Comparison of ENCODE assay signal across 13 cellular contexts in genomic region chr12:15928345-15928744, GRCh38. TPM values are rescaled to one million over a fixed set of nuclear protein-coding genes. Genes with fewer than 3 reads are reported as not detected.
A peak's percentile ranks its signal among the peaks of the same experiment; 100 is the strongest.
DNase-seq lines count a peak whose midpoint lies in the region; ATAC-seq and TF ChIP-seq lines count a peak whose summit lies in the region.
"Had no signal": no experiment of that assay in that cellular context is flagged by ENCODE, and none has a peak within 500 bp of the region (broad histone marks: within the 10 kb centered on the region; RNA-seq: fewer than 3 reads in every experiment).

No MANE protein-coding gene starts in this region.

- H3K27me3 Mint-ChIP-seq in WTC11 (ENCODE audit: low read depth) = no peaks in the 10 kb centered on the region

- H3K4me1 ChIP-seq in esophagus muscularis mucosa (peaks cover 11 to 61% (median 39%) of the 10 kb centered on the region in 4 donors), parathyroid adenoma (peaks cover 7% of the 10 kb centered on the region)

- 0 out of 2 replicates have a peak, but pooled peaks cover 2% of the 10 kb centered on the region for H3K36me3 Mint-ChIP-seq in WTC11

- no peaks in the 10 kb centered on the region for H3K9me3 ChIP-seq in esophagus muscularis mucosa
- no peaks in the 10 kb centered on the region for H3K9me3 ChIP-seq in parathyroid adenoma (ENCODE audit: control insufficient read depth, low read length)
- H3K9me3 ChIP-seq: sigmoid colon had no signal

- H3K27ac ChIP-seq in esophagus muscularis mucosa (replicated peaks in 1 of 4) (peak overlapping the region; percentile 51 to 67 (median 56)), parathyroid adenoma (no peak overlapping the region)

- H3K4me3 ChIP-seq in esophagus muscularis mucosa (peak overlapping the region in 1 of 4 donors; percentile 15), parathyroid adenoma (ENCODE audit: low read depth, low read length) (no peak overlapping the region)
- H3K4me3 ChIP-seq: lung, sigmoid colon had no signal

- POLR2A ChIA-PET in WTC11 (lab: Charles Lee) = interaction anchor here (1.0 kb wide), 1 partner anchor 18 kb away, joined by 3 read pairs; no protein-coding TSS in a partner anchor

- no peak for TF ChIP-seq POLR2A in esophagus muscularis mucosa (IDR thresholded peaks at IDR 0.05; ENCODE audit: low read depth)

- no peaks in the 10 kb centered on the region for H3K27me3 ChIP-seq in esophagus muscularis mucosa
- no peaks in the 10 kb centered on the region for H3K27me3 ChIP-seq in parathyroid adenoma (ENCODE audit: control insufficient read depth, insufficient read depth, low read length)
- H3K27me3 ChIP-seq: sigmoid colon had no signal

- no peak overlapping the region for H3K27ac Mint-ChIP-seq in WTC11
- H3K27ac Mint-ChIP-seq: activated naive CD4-positive, alpha-beta T cell treated with anti-CD3 and anti-CD28 coated beads for 36 hours had no signal

- peak overlapping the region; percentile 23 for H2AFZ ChIP-seq in parathyroid adenoma

- no peaks in the 10 kb centered on the region for H3K79me2 ChIP-seq in parathyroid adenoma

- CTCF ChIA-PET in WTC11 (lab: Charles Lee) = no interaction called here

- no peak for ATAC-seq in WTC11

- 57% methylated on average over 2 of the region's 2 CpGs for WGBS in esophagus muscularis mucosa

- peak; percentile 17 for DNase-seq in GM10266 (ENCODE audit: extremely low spot score)
- DNase-seq in RPMI7951 (ENCODE audit: low read depth) = peak; percentile 66
- no peak for DNase-seq in esophagus muscularis mucosa (ENCODE audit: extremely low spot score)
- no peak for DNase-seq in activated gamma-delta T cell (lab: John Stamatoyannopoulos, UW)
- DNase-seq in WTC11 (ENCODE audit: low spot score) = no peak
- no peak for DNase-seq in cerebellar nuclear complex (lab: John Stamatoyannopoulos, UW)
- no peak for DNase-seq in midbrain (lab: John Stamatoyannopoulos, UW)
- DNase-seq: activated CD4-positive, alpha-beta T cell treated with anti-CD3 and anti-CD28 coated beads for 1 hour; activated naive CD4-positive, alpha-beta T cell treated with anti-CD3 and anti-CD28 coated beads for 36 hours; erythroblast; sigmoid colon had no signal

- H3K4me2 ChIP-seq in parathyroid adenoma (ENCODE audit: low read length) = no peak overlapping the region

- H3K36me3 ChIP-seq in esophagus muscularis mucosa (no peaks in the 10 kb centered on the region), parathyroid adenoma (ENCODE audit: control insufficient read depth, insufficient read depth, low read length) (no peaks in the 10 kb centered on the region)
- H3K36me3 ChIP-seq: sigmoid colon had no signal

- peaks cover 47% of the 10 kb centered on the region for H3K4me1 Mint-ChIP-seq in WTC11

- intact Hi-C loops in esophagus muscularis mucosa (cut with DNase I) = no loop called here

- TF ChIP-seq CTCF in GM10266 (IDR thresholded peaks at IDR 0.05; ENCODE audit: control insufficient read depth, insufficient read depth, low read depth, missing control alignments) (no peak), esophagus muscularis mucosa (IDR thresholded peaks at IDR 0.05) (no peak), parathyroid adenoma (IDR thresholded peaks at IDR 0.05) (no peak), WTC11 (IDR thresholded peaks at IDR 0.05) (no peak)

- no peak for TF ChIP-seq EP300 in esophagus muscularis mucosa (IDR thresholded peaks at IDR 0.05)

- no peak overlapping the region for H3K9ac ChIP-seq in parathyroid adenoma

- H3K9me3 Mint-ChIP-seq in WTC11 = no peaks in the 10 kb centered on the region

- H3K4me3 Mint-ChIP-seq in WTC11 = no peak overlapping the region
- H3K4me3 Mint-ChIP-seq: activated naive CD4-positive, alpha-beta T cell treated with anti-CD3 and anti-CD28 coated beads for 36 hours had no signal

TF ChIP-seq in WTC11, 78 proteins besides CTCF, POLR2A, EP300 and RAD21:
- TF ChIP-seq STAT6 (CRISPR knock-in tag; conservative IDR thresholded peaks at IDR 0.05; ENCODE audit: low read depth) (no peak), ELF4 (CRISPR knock-in tag; IDR thresholded peaks at IDR 0.05; ENCODE audit: low read depth) (no peak), ZBTB21 (CRISPR knock-in tag; IDR thresholded peaks at IDR 0.05; ENCODE audit: borderline replicate concordance) (no peak), ATF2 (CRISPR knock-in tag; IDR thresholded peaks at IDR 0.05; ENCODE audit: borderline replicate concordance, low read depth) (no peak), ATF1 (CRISPR knock-in tag; IDR thresholded peaks at IDR 0.05) (no peak), JUN (CRISPR knock-in tag; IDR thresholded peaks at IDR 0.05) (no peak), TEAD1 (CRISPR knock-in tag; IDR thresholded peaks at IDR 0.05) (no peak)

RNA-seq across cellular contexts. Expression of gene DERA, which starts 17.2 kb away (rescaled TPM):
- 58.0 and 65.6 TPM in 2 replicates for total RNA-seq in RPMI7951 (2014; rRNA removed; shearing (Covaris generic))
- total RNA-seq in esophagus muscularis mucosa = 10 to 100 TPM; 30.6 to 47.3 (median 34.3) TPM
- total RNA-seq in WTC11 (2021) = 21.2 to 23.7 TPM (median 22.4 TPM) in 3 replicates

RNA-seq across cellular contexts. Expression of gene STRAP, which starts 46.2 kb away (rescaled TPM):
- 92.0 and 111 TPM in 2 replicates for total RNA-seq in RPMI7951 (2014; rRNA removed; shearing (Covaris generic))
- 10 to 100 TPM; 63.9 to 78.5 (median 74.0) TPM for total RNA-seq in esophagus muscularis mucosa
- 196 to 221 TPM (median 201 TPM) in 3 replicates for total RNA-seq in WTC11 (2021)

Comparison
In these comparisons a context has a peak if more than half of its experiments do, and no peak if none do; other contexts are left out.
1. DNase-seq: peak in GM10266 (single experiment) and RPMI7951 (single experiment); none in esophagus muscularis mucosa (single experiment), activated gamma-delta T cell (single experiment), WTC11 (single experiment), cerebellar nuclear complex (0 of 2) and midbrain (single experiment).